In the genomic region with DNA sequence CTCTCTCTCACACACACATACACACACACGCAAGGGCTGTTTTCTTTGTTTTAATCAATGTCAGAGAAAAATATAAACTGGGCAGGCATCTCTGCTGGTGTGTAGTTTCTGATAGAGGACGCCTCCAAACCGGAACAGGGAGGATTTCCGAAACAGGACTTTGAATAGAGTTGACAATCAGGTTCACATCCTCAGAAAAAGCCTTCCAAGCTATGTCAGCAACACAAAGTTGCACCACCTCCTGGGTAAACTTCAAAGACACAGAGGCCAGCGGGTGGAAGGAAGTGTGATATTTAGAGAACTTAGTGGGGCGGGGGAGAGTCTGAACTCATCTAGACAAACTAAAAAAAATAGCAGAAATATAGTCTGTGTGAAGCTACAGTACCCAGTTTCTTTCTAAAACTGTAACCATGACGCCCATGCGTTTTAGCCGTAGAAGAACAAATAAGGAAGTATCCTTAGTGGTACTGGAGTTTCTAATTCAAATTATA, we compare ENCODE assay signal across 8 cellular contexts. TPM values are rescaled to one million over a fixed set of nuclear protein-coding genes. Genes with fewer than 3 reads are reported as not detected.
DNase-seq lines count a peak whose midpoint lies in the region; ATAC-seq, FAIRE-seq and TF ChIP-seq lines count a peak whose summit lies in the region.

No MANE protein-coding gene starts in this region.

- FAIRE-seq in endothelial cell of umbilical vein (lab: Jason Lieb, UNC), result peak; percentile 75

- no peak for TF ChIP-seq POLR2A in endothelial cell of umbilical vein (IDR thresholded peaks at IDR 0.05; ENCODE audit: low read depth, low read length)

- H3K4me2 ChIP-seq in MM.1S (ENCODE audit: low read depth, low read length), result peak overlapping the region; percentile 82
- H3K4me2 ChIP-seq in endothelial cell of umbilical vein (ENCODE audit: insufficient read depth, low read length), result peak overlapping the region; percentile 97

- no peaks in the 10 kb centered on the region for H3K9me3 Mint-ChIP-seq in activated CD8-positive, alpha-beta T cell treated with anti-CD3 and anti-CD28 coated beads for 36 hours
- H3K9me3 Mint-ChIP-seq in naive B cell, result no peaks in the 10 kb centered on the region

- TF ChIP-seq CTCF in GM13976 (IDR thresholded peaks at IDR 0.05; ENCODE audit: borderline replicate concordance, control extremely low read depth, extremely low read depth, insufficient read depth, missing control alignments) (no peak), MM.1S (IDR thresholded peaks at IDR 0.05; ENCODE audit: low read length) (peak; percentile 9; the same call in 1 of the 2 replicates), endothelial cell of umbilical vein (IDR thresholded peaks at IDR 0.05; ENCODE audit: extremely low read depth in 1 of 2, insufficient read depth in 1 of 2, low read depth in 1 of 2, low read length in 2 of 2) (no peak), thoracic aorta (IDR thresholded peaks at IDR 0.05) (no peak)
- TF ChIP-seq CTCF in activated CD8-positive, alpha-beta T cell treated with anti-CD3 and anti-CD28 coated beads for 36 hours (IDR thresholded peaks at IDR 0.05), result no peak

- H3K4me1 Mint-ChIP-seq in activated CD8-positive, alpha-beta T cell treated with anti-CD3 and anti-CD28 coated beads for 36 hours (ENCODE audit: low read depth), result peaks cover 32% of the 10 kb centered on the region
- peaks cover 48 to 50% (median 49%) of the 10 kb centered on the region in 3 donors for H3K4me1 Mint-ChIP-seq in naive B cell

- no peaks in the 10 kb centered on the region for H3K27me3 Mint-ChIP-seq in activated CD8-positive, alpha-beta T cell treated with anti-CD3 and anti-CD28 coated beads for 36 hours
- H3K27me3 Mint-ChIP-seq in naive B cell, result no peaks in the 10 kb centered on the region

- peak overlapping the region; percentile 98 for H3K27ac Mint-ChIP-seq in activated CD8-positive, alpha-beta T cell treated with anti-CD3 and anti-CD28 coated beads for 36 hours
- peak overlapping the region; percentile 96 to 99 (median 98) for H3K27ac Mint-ChIP-seq in naive B cell

- H3K9ac ChIP-seq in MM.1S (ENCODE audit: low read length) (peak overlapping the region; percentile 87), endothelial cell of umbilical vein (replicated peaks; ENCODE audit: extremely low read depth, insufficient read depth, low read length) (peak overlapping the region; percentile 89)

- H3K36me3 ChIP-seq in MM.1S (replicated peaks; ENCODE audit: insufficient read depth, low read length) (no peaks in the 10 kb centered on the region), endothelial cell of umbilical vein (ENCODE audit: control insufficient read depth in 2 of 2, extremely low read depth in 1 of 2, insufficient read depth in 2 of 2, low read length in 2 of 2) (no peaks in the 10 kb centered on the region), thoracic aorta (no peaks in the 10 kb centered on the region)

- no peaks in the 10 kb centered on the region for H3K9me2 ChIP-seq in MM.1S (replicated peaks; ENCODE audit: insufficient read depth, low read length)

- H2AFZ ChIP-seq in MM.1S (ENCODE audit: low read length) (peak overlapping the region; percentile 59; the same call in 1 of the 2 replicates), endothelial cell of umbilical vein (ENCODE audit: low read depth, low read length) (peak overlapping the region; percentile 10)

- DNase-seq in GM13976 (ENCODE audit: low spot score) (peak; percentile 49), MM.1S (peak; percentile 83), endothelial cell of umbilical vein (ENCODE audit: low read depth, low spot score) (peak; percentile 86), naive B cell (peak; percentile 82), thoracic aorta (ENCODE audit: low spot score) (no peak), NCI-H146 (lab: John Stamatoyannopoulos, UW) (no peak)
- DNase-seq in activated CD8-positive, alpha-beta T cell treated with anti-CD3 and anti-CD28 coated beads for 36 hours, result peak; percentile 81

- H3K4me3 ChIP-seq in MM.1S (ENCODE audit: low read length) (peak overlapping the region; percentile 87), endothelial cell of umbilical vein (replicated peaks in 1 of 3; ENCODE audit: insufficient read depth in 1 of 3, low read depth in 1 of 3, low read length in 3 of 3) (peak overlapping the region; percentile 55 to 98 (median 97)), thoracic aorta (peak overlapping the region; percentile 65)

- in situ Hi-C loops in GM13976 (cut with MboI; ENCODE audit: low sequenced_read_pairs, unreplicated experiment), result no loop called here

- CTCF ChIA-PET in activated CD8-positive, alpha-beta T cell treated with anti-CD3 and anti-CD28 coated beads for 36 hours (lab: Charles Lee), result interaction anchor here (0.6 to 5.2 kb wide), 18 partner anchors 8 to 471 kb away, joined by 3 to 43 read pairs (median 5); a partner anchor contains a TSS
- CTCF ChIA-PET in endothelial cell of umbilical vein (lab: Charles Lee), result interaction anchor here (0.8 to 4.6 kb wide), 19 partner anchors 16 to 1797 kb away, joined by 3 to 27 read pairs (median 6); no protein-coding TSS in a partner anchor

- dilution Hi-C loops in endothelial cell of umbilical vein (cut with MboI; ENCODE audit: extremely low pct_ligation_motif_present, low sequenced_read_pairs), result no loop called here

- H3K27me3 ChIP-seq in MM.1S (replicated peaks; ENCODE audit: insufficient read depth, low read length), result no peaks in the 10 kb centered on the region
- H3K27me3 ChIP-seq in endothelial cell of umbilical vein (ENCODE audit: control insufficient read depth in 2 of 2, insufficient read depth in 2 of 2, low read length in 2 of 2), result no peaks in the 10 kb centered on the region
- no peaks in the 10 kb centered on the region for H3K27me3 ChIP-seq in thoracic aorta (replicated peaks; ENCODE audit: insufficient read depth)

- H3F3A ChIP-seq in MM.1S (ENCODE audit: insufficient read depth, low read length), result peaks cover 60% of the 10 kb centered on the region

- no peaks in the 10 kb centered on the region for H3K9me1 ChIP-seq in endothelial cell of umbilical vein (replicated peaks; ENCODE audit: control insufficient read depth, extremely low read depth, insufficient read depth, low read length)

- peak overlapping the region; percentile 85 for H3K27ac ChIP-seq in MM.1S (ENCODE audit: low read length)
- peak overlapping the region; percentile 80 for H3K27ac ChIP-seq in endothelial cell of umbilical vein (ENCODE audit: insufficient read depth, low read depth, low read length)
- H3K27ac ChIP-seq in thoracic aorta, result peak overlapping the region in 1 of 2 donors; percentile 21

- intact Hi-C loops in activated CD8-positive, alpha-beta T cell treated with anti-CD3 and anti-CD28 coated beads for 36 hours (cut with micrococcal nuclease), result loop anchor here (2.0 to 5.0 kb wide), 5 partner anchors 41 to 365 kb away; a partner anchor contains a TSS
- intact Hi-C loops in endothelial cell of umbilical vein (cut with micrococcal nuclease), result loop anchor here (1.0 to 5.0 kb wide), 7 partner anchors 195 to 775 kb away; a partner anchor contains a TSS

- H3K36me3 Mint-ChIP-seq in activated CD8-positive, alpha-beta T cell treated with anti-CD3 and anti-CD28 coated beads for 36 hours (ENCODE audit: low read depth), result peaks cover 33% of the 10 kb centered on the region
- H3K36me3 Mint-ChIP-seq in naive B cell, result no peaks in the 10 kb centered on the region

- H4K20me1 ChIP-seq in MM.1S (ENCODE audit: insufficient read depth, low read length), result no peaks in the 10 kb centered on the region
- H4K20me1 ChIP-seq in endothelial cell of umbilical vein (replicated peaks; ENCODE audit: control insufficient read depth, extremely low read depth, insufficient read depth, low read length), result no peaks in the 10 kb centered on the region

- no TSS peak for BruUV-seq in endothelial cell of umbilical vein (replicated peaks; lab: Mats Ljungman, UMichigan)

- H3K79me2 ChIP-seq in MM.1S (ENCODE audit: low read length) (peaks cover 59% of the 10 kb centered on the region), endothelial cell of umbilical vein (ENCODE audit: control insufficient read depth, insufficient read depth, low read length) (peaks cover 9% of the 10 kb centered on the region)

- H3K4me1 ChIP-seq in MM.1S (ENCODE audit: low read length) (peaks cover 20% of the 10 kb centered on the region), endothelial cell of umbilical vein (ENCODE audit: control insufficient read depth, extremely low read depth, insufficient read depth, low read length) (peaks cover 19% of the 10 kb centered on the region), thoracic aorta (ENCODE audit: control insufficient read depth in 1 of 2, low read depth in 2 of 2) (peaks cover 0 to 21% of the 10 kb centered on the region in 2 donors)

- H3K9me3 ChIP-seq in MM.1S (replicated peaks; ENCODE audit: insufficient read depth, low read length) (no peaks in the 10 kb centered on the region), endothelial cell of umbilical vein (replicated peaks; ENCODE audit: control insufficient read depth, insufficient read depth, low read length) (no peaks in the 10 kb centered on the region), thoracic aorta (no peaks in the 10 kb centered on the region)

- peak; percentile 10 for ATAC-seq in activated CD8-positive, alpha-beta T cell treated with anti-CD3 and anti-CD28 coated beads for 36 hours
- ATAC-seq in naive B cell (ENCODE audit: low read depth in 2 of 2), result peak; percentile 45 to 49
- ATAC-seq in thoracic aorta (ENCODE audit: insufficient number of reproducible peaks, low FRiP score, low read depth), result peak; percentile 9
- no peak for ATAC-seq in HG02759 (IDR thresholded peaks at IDR 0.05; ENCODE audit: unreplicated experiment)

- peak overlapping the region; percentile 98 for H3K4me3 Mint-ChIP-seq in activated CD8-positive, alpha-beta T cell treated with anti-CD3 and anti-CD28 coated beads for 36 hours
- peak overlapping the region; percentile 96 to 100 (median 97) for H3K4me3 Mint-ChIP-seq in naive B cell

- POLR2A ChIA-PET in activated CD8-positive, alpha-beta T cell treated with anti-CD3 and anti-CD28 coated beads for 36 hours (lab: Charles Lee), result interaction anchor here (0.8 to 6.5 kb wide), 13 partner anchors 11 to 1973 kb away, joined by 3 to 124 read pairs (median 5); no protein-coding TSS in a partner anchor
- POLR2A ChIA-PET in endothelial cell of umbilical vein (lab: Charles Lee), result interaction anchor here (0.6 to 2.2 kb wide), 2 partner anchors 60 to 306 kb away, joined by 4 to 12 read pairs; no protein-coding TSS in a partner anchor

RNA-seq across cellular contexts. Expression of a gene that starts 1.2 kb away (rescaled TPM):
- 10 to 100 TPM; 31.6 to 34.1 TPM for total RNA-seq in activated CD8-positive, alpha-beta T cell treated with anti-CD3 and anti-CD28 coated beads for 36 hours
- 25.0 and 28.3 TPM in 2 replicates for total RNA-seq in endothelial cell of umbilical vein
- 4.1 and 4.5 TPM in 2 replicates for polyA plus RNA-seq in endothelial cell of umbilical vein
- polyA plus RNA-seq in endothelial cell of umbilical vein (2011; cell fraction: cytosol; rRNA removed), result 4.5 and 4.6 TPM in 2 replicates
- 5.0 and 5.3 TPM in 2 replicates for polyA plus RNA-seq in endothelial cell of umbilical vein (2011; cell fraction: nucleus; rRNA removed)
- polyA plus RNA-seq in endothelial cell of umbilical vein (2012), result 3.9 and 5.9 TPM in 2 replicates
- 12.1 and 15.3 TPM in 2 replicates for polyA minus RNA-seq in endothelial cell of umbilical vein
- not detected for polyA minus RNA-seq in endothelial cell of umbilical vein (2011; cell fraction: cytosol; rRNA and poly(A)+ RNA removed)
- polyA minus RNA-seq in endothelial cell of umbilical vein (2011; cell fraction: nucleus; rRNA and poly(A)+ RNA removed), result 36.4 and 41.7 TPM in 2 replicates
- 10 to 100 TPM; 15.3 to 29.7 (median 22.0) TPM for polyA plus RNA-seq in naive B cell (ENCODE audit: low read depth in 6 of 6)
- 1 to 10 TPM; 7.0 to 9.0 TPM for total RNA-seq in thoracic aorta

Comparison
In these comparisons a context has a peak if more than half of its experiments do, and no peak if none do; other contexts are left out.
1. DNase-seq: peak in GM13976 (single experiment), MM.1S (single experiment), activated CD8-positive, alpha-beta T cell treated with anti-CD3 and anti-CD28 coated beads for 36 hours (single experiment), endothelial cell of umbilical vein (single experiment) and naive B cell (single experiment); none in thoracic aorta (single experiment) and NCI-H146 (single experiment).
2. Peak in every context shown above with its lines, with median percentiles within 50 percentile points of each other: H3K4me3 ChIP-seq.